ENCODE assay signal across 21 cellular contexts in genomic region chr11:26929806-26930517, GRCh38.
"Had no signal": no experiment of that assay in that cellular context is flagged by ENCODE, and none has a peak within 500 bp of the region (broad histone marks: within the 10 kb centered on the region; RNA-seq: fewer than 3 reads in every experiment).

No MANE protein-coding gene starts in this region.

- H3K27me3 Mint-ChIP-seq: dendritic cell treated with granulocyte-macrophage colony-stimulating factor and Interleukin-4, amounts not matched to agents 40 ng/mL and 50 ng/mL, for 4 days; memory B cell; naive B cell had no signal

- H3K27ac Mint-ChIP-seq: activated naive CD4-positive, alpha-beta T cell treated with anti-CD3 and anti-CD28 coated beads for 36 hours; activated T-helper 2 cell treated with anti-CD3 and anti-CD28 coated beads, Interferon-gamma antibody, Interleukin-2, Interleukin-4, amounts not matched to agents 10 μg/mL and 5 μg/mL and 100 μg/mL, durations not matched to agents 14 hours and 24 hours and 36 hours; dendritic cell treated with granulocyte-macrophage colony-stimulating factor and Interleukin-4, amounts not matched to agents 40 ng/mL and 50 ng/mL, for 4 days; memory B cell; naive B cell; WTC11 had no signal

- H3K4me1 Mint-ChIP-seq: memory B cell, naive B cell had no signal

- H3K4me3 Mint-ChIP-seq: activated naive CD4-positive, alpha-beta T cell treated with anti-CD3 and anti-CD28 coated beads for 36 hours; activated T-cell treated with anti-CD3 and anti-CD28 coated beads, Interleukin-2, amount 50 U/mL, for 4 hours; dendritic cell treated with granulocyte-macrophage colony-stimulating factor and Interleukin-4, amounts not matched to agents 40 ng/mL and 50 ng/mL, for 4 days; memory B cell; naive B cell; WTC11 had no signal

- H3K27me3 ChIP-seq: cardiac muscle cell, foreskin keratinocyte, upper lobe of right lung had no signal

- H3K36me3 Mint-ChIP-seq: memory B cell, naive B cell had no signal

- DNase-seq: activated CD4-positive, alpha-beta T cell treated with anti-CD3 and anti-CD28 coated beads, Interleukin-2, amount 50 U/mL, for 4 hours; activated CD8-positive, alpha-beta memory T cell treated with anti-CD3 and anti-CD28 coated beads, Interleukin-2, amount 50 U/mL, for 48 hours; activated naive CD4-positive, alpha-beta T cell treated with anti-CD3 and anti-CD28 coated beads for 36 hours; activated T-cell treated with anti-CD3 and anti-CD28 coated beads, Interleukin-2, amount 50 U/mL, for 4 hours; amygdala; effector CD4-positive, alpha-beta T cell; erythroblast; hippocampal formation; mucosa of descending colon; naive B cell; nucleus accumbens; stimulated activated CD4-positive, alpha-beta T cell treated with anti-CD3 and anti-CD28 coated beads, Interleukin-4, amount 100 ng/mL, for 4 hours; stimulated activated naive CD8-positive, alpha-beta T cell treated with anti-CD3 and anti-CD28 coated beads, Interleukin-15, Interleukin-2, amounts not matched to agents 100 U/mL and 50 U/mL, for 24 hours; T-helper 9 cell; upper lobe of right lung had no signal

- H3K4me3 ChIP-seq: cardiac muscle cell, mucosa of descending colon, upper lobe of right lung had no signal

- H3K27ac ChIP-seq: cardiac muscle cell, foreskin keratinocyte, upper lobe of right lung had no signal

- H3K36me3 ChIP-seq: cardiac muscle cell, upper lobe of right lung had no signal

- H3K4me1 ChIP-seq: foreskin keratinocyte, upper lobe of right lung had no signal

- H3K9me3 ChIP-seq: mucosa of descending colon, upper lobe of right lung had no signal
